20 cellular contexts compared by ENCODE assay signal in the genomic region with DNA sequence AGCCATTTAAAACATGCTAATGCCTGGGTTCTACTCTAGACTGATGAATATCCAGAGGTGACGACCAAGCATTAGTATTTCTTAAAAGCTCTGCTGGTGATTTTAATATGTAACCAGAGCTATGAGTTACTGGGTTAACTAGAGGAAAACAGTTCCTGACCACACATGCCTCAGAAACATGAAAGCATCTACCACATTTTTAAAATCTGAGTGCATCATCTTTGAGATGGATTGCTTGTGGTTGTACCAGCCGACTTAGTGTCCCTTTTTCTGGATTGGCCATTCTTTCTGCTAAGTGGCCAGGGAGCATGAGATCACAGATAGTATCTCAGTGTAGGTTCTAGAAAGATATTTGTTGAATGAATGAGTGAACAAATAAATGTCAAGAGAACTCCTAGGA.
"Had no signal": no experiment of that assay in that cellular context is flagged by ENCODE, and none has a peak within 500 bp of the region (broad histone marks: within the 10 kb centered on the region; RNA-seq: fewer than 3 reads in every experiment).

No MANE protein-coding gene starts in this region.

- H3K4me3 ChIP-seq: dorsolateral prefrontal cortex, heart left ventricle, left ventricle myocardium inferior, lower lobe of right lung, pancreas, prostate gland, skin epidermis, stomach, thoracic aorta, transverse colon had no signal

- H3K27ac ChIP-seq: heart left ventricle, left ventricle myocardium inferior, lower lobe of right lung, pancreas, prostate gland, skin epidermis, stomach, thoracic aorta, transverse colon had no signal

- DNase-seq: cortex of kidney; dorsolateral prefrontal cortex; effector CD8-positive, alpha-beta T cell; foreskin melanocyte; heart left ventricle; hippocampal formation; kidney glomerular epithelial cell; left ventricle myocardium inferior; lower lobe of right lung; occipital lobe; pancreas; stimulated activated CD4-positive, alpha-beta T cell treated with anti-CD3 and anti-CD28 coated beads, Interleukin-2, amount 100 ng/mL, for 24 hours; stimulated activated naive CD4-positive, alpha-beta T cell; stomach; substantia nigra; transverse colon had no signal

- H3K36me3 ChIP-seq: heart left ventricle, left ventricle myocardium inferior, lower lobe of right lung, pancreas, prostate gland, stomach, thoracic aorta, transverse colon had no signal

- H3K4me1 ChIP-seq: heart left ventricle, left ventricle myocardium inferior, lower lobe of right lung, pancreas, prostate gland, stomach, transverse colon had no signal

- H3K27me3 ChIP-seq: dorsolateral prefrontal cortex, transverse colon had no signal

- H3K9me3 ChIP-seq: heart left ventricle, left ventricle myocardium inferior, lower lobe of right lung, pancreas, prostate gland, stomach, thoracic aorta, transverse colon had no signal

- FAIRE-seq: islet of Langerhans, pancreas had no signal
